8 cellular contexts compared by ENCODE assay signal in genomic region chr2:102356381-102356712, GRCh38. TPM values are rescaled to one million over a fixed set of nuclear protein-coding genes. Genes with fewer than 3 reads are reported as not detected.
DNase-seq lines count a peak whose midpoint lies in the region; ATAC-seq and TF ChIP-seq lines count a peak whose summit lies in the region.

No MANE protein-coding gene starts in this region.

- no peaks in the 10 kb centered on the region for H3K27me3 ChIP-seq in psoas muscle (ENCODE audit: insufficient read depth in 3 of 3, low read length in 2 of 3)

- H3K9me3 ChIP-seq in psoas muscle: no peaks in the 10 kb centered on the region

- no peak for TF ChIP-seq CTCF in psoas muscle (IDR thresholded peaks at IDR 0.05)
- no peak for TF ChIP-seq CTCF in GM20000 (IDR thresholded peaks at IDR 0.05; ENCODE audit: extremely low read depth, missing control alignments)

- DNase-seq in epithelial cell of prostate (ENCODE audit: low read depth, low spot score): no peak
- no peak for DNase-seq in psoas muscle
- DNase-seq in GM20000 (ENCODE audit: low spot score): no peak
- DNase-seq in hippocampal formation (lab: John Stamatoyannopoulos, UW): no peak
- DNase-seq in middle frontal gyrus (ENCODE audit: extremely low spot score, low spot score): no peak

- ATAC-seq in GM18907 (IDR thresholded peaks at IDR 0.05; ENCODE audit: unreplicated experiment): peak; percentile 3
- ATAC-seq in psoas muscle: no peak
- no peak for ATAC-seq in HG03280 (IDR thresholded peaks at IDR 0.05; ENCODE audit: unreplicated experiment)

- no peaks in the 10 kb centered on the region for H3K9me3 Mint-ChIP-seq in IgD-negative memory B cell

- H3K4me1 Mint-ChIP-seq in IgD-negative memory B cell: peaks cover 13 to 16% (median 14%) of the 10 kb centered on the region in 3 donors

- H3K36me3 Mint-ChIP-seq in IgD-negative memory B cell: no peaks in the 10 kb centered on the region

- peak overlapping the region; percentile 57 to 95 (median 81) for H3K27ac Mint-ChIP-seq in IgD-negative memory B cell

- H3K4me3 ChIP-seq in psoas muscle: peak overlapping the region; percentile 84

- intact Hi-C loops in psoas muscle (cut with DNase I): loop anchor here (5.0 to 10.0 kb wide), 6 partner anchors 91 to 342 kb away; partner anchors contain the start of gene IL1RL2 (in 2 of the 2)

- WGBS in psoas muscle, 3 donors: 28 to 35% (median 29%) methylated on average over 7 of the region's 7 CpGs

- no peaks in the 10 kb centered on the region for H3K36me3 ChIP-seq in psoas muscle (ENCODE audit: insufficient read depth in 1 of 2, low read depth in 1 of 2)

- H3K4me1 ChIP-seq in psoas muscle: no peaks in the 10 kb centered on the region

- no peaks in the 10 kb centered on the region for H3K27me3 Mint-ChIP-seq in IgD-negative memory B cell

- H3K4me3 Mint-ChIP-seq in IgD-negative memory B cell: peak overlapping the region; percentile 87 to 99 (median 95)

- H3K27ac ChIP-seq in epithelial cell of prostate (peak overlapping the region; percentile 28), psoas muscle (no peak overlapping the region)

RNA-seq across cellular contexts. Expression of gene IL18R1, which starts 0.8 kb away (rescaled TPM):
- polyA plus RNA-seq in IgD-negative memory B cell: 2.2 TPM
- 1 to 10 TPM in 2 of 4 donors, under 1 TPM in 2; 0.80 to 2.1 (median 0.97) TPM for total RNA-seq in psoas muscle
- polyA plus RNA-seq in psoas muscle: 1 to 10 TPM in 1 of 3 donors, under 1 TPM in 2; 0.26 to 1.2 (median 0.52) TPM

RNA-seq across cellular contexts. Expression of gene IL1RL1, which starts 45.0 kb away (rescaled TPM):
- not detected for polyA plus RNA-seq in IgD-negative memory B cell
- total RNA-seq in psoas muscle: 10 to 100 TPM in 1 of 4 donors, 1 to 10 TPM in 2, under 1 TPM in 1; 0.43 to 10.4 (median 3.2) TPM
- polyA plus RNA-seq in psoas muscle: 10 to 100 TPM in 1 of 3 donors, 1 to 10 TPM in 1, under 1 TPM in 1; 0.48 to 13.1 (median 2.9) TPM
